In genomic region chr1:114685851-114686250, GRCh38 we compare ENCODE assay signal across 31 cellular contexts. TPM values are rescaled to one million over a fixed set of nuclear protein-coding genes. Genes with fewer than 3 reads are reported as not detected.
"Had no signal": no experiment of that assay in that cellular context is flagged by ENCODE, and none has a peak within 500 bp of the region (broad histone marks: within the 10 kb centered on the region; RNA-seq: fewer than 3 reads in every experiment).

No MANE protein-coding gene starts in this region.

- H3K4me3 ChIP-seq: pancreas, prostate gland, right lobe of liver, sigmoid colon, stomach, thoracic aorta, thyroid gland, tibial nerve, upper lobe of left lung, vagina had no signal

- H3K27ac ChIP-seq: neutrophil, pancreas, prostate gland, right lobe of liver, sigmoid colon, stomach, thoracic aorta, thyroid gland, tibial nerve, upper lobe of left lung, vagina had no signal

- ATAC-seq: naive thymus-derived CD8-positive, alpha-beta T cell; natural killer cell treated with Interleukin-12 subunit alpha and Interleukin-12 subunit beta and Interleukin-15 and Interleukin-18, amount 100 ng/mL, for 72 hours; pancreas; right cardiac atrium; right lobe of liver; stimulated activated effector memory CD8-positive, alpha-beta T cell treated with anti-CD3 and anti-CD28 coated beads, Interleukin-12 subunit alpha, Interleukin-12 subunit beta, amount 100 ng/mL, for 72 hours; stimulated activated naive B cell treated with anti-CD40 and anti-IgM and Interleukin-4, amounts not matched to agents 10 μg/mL and 1 μg/mL and 100 μg/mL, for 72 hours had no signal

- H3K27me3 ChIP-seq: pancreas, right lobe of liver, sigmoid colon, thyroid gland, upper lobe of left lung, vagina had no signal

- H3K9me3 ChIP-seq: neutrophil, pancreas, prostate gland, right lobe of liver, sigmoid colon, stomach, thoracic aorta, thyroid gland, tibial nerve, upper lobe of left lung, vagina had no signal

- H3K4me1 ChIP-seq: pancreas, prostate gland, right lobe of liver, sigmoid colon, stomach, thyroid gland, tibial nerve, upper lobe of left lung, vagina had no signal

- H3K36me3 ChIP-seq: neutrophil, pancreas, prostate gland, right lobe of liver, sigmoid colon, stomach, thoracic aorta, thyroid gland, tibial nerve, upper lobe of left lung, vagina had no signal

- DNase-seq: naive thymus-derived CD8-positive, alpha-beta T cell; nephron progenitor cell; nucleus accumbens; pancreas; right cardiac atrium; right lobe of liver; sigmoid colon; small intestine; stimulated activated CD4-positive, alpha-beta T cell treated with anti-CD3 and anti-CD28 coated beads, Interleukin-15, amount 100 ng/mL, for 24 hours; stimulated activated CD4-positive, alpha-beta T cell treated with anti-CD3 and anti-CD28 coated beads, Interleukin-2, amount 100 ng/mL, for 24 hours; stimulated activated CD4-positive, alpha-beta T cell treated with anti-CD3 and anti-CD28 coated beads, Interleukin-2, amount 100 ng/mL, for 48 hours; stimulated activated CD4-positive, alpha-beta T cell treated with anti-CD3 and anti-CD28 coated beads, Interleukin-4, amount 100 ng/mL, for 24 hours; stimulated activated naive B cell treated with anti-CD40 and anti-IgM and Interleukin-4, amounts not matched to agents 10 μg/mL and 1 μg/mL and 100 μg/mL, for 72 hours; stimulated activated naive CD4-positive, alpha-beta T cell treated with Interleukin-2 at 50 U/mL for 16 hours; stomach; thyroid gland; trophoblast cell; upper lobe of left lung had no signal

RNA-seq across cellular contexts. Expression of gene AMPD1, which starts 9.5 kb away (rescaled TPM):
- total RNA-seq: naive thymus-derived CD8-positive, alpha-beta T cell; natural killer cell treated with Interleukin-12 subunit alpha and Interleukin-12 subunit beta and Interleukin-15 and Interleukin-18, amount 100 ng/mL, for 72 hours; neural crest cell; omental fat pad; osteocyte; posterior vena cava; renal cortical epithelial cell; right cardiac atrium; sigmoid colon; stomach; temporal lobe; thyroid gland; tibial nerve; vagina had no signal
